17 cellular contexts compared by ENCODE assay signal in the genomic region with DNA sequence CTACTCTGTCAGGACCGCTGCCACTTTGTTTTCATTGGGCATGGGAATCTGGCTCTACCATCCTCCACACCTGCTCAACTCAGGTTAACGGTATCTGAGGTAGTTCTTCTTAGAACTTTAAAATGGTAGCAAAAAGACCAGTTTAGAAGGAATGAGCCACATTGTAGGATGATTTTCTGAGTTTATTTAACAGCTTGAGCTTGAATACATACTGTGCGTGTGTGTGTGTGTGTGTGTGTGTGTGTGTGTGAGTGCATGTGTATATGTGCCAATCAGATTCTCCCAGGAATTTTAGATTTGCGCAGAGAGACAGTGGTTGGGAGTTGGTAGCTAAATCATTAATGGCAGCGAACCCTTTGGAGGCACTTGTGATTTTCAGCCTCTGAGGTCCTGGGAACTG.
"Had no signal": no experiment of that assay in that cellular context is flagged by ENCODE, and none has a peak within 500 bp of the region (broad histone marks: within the 10 kb centered on the region; RNA-seq: fewer than 3 reads in every experiment).

No MANE protein-coding gene starts in this region.

- H3K4me3 ChIP-seq: dorsolateral prefrontal cortex, left ventricle myocardium inferior, lower lobe of right lung, right atrium auricular region, sigmoid colon, skin epidermis, testis, tibial nerve had no signal

- H3K27ac ChIP-seq: dorsolateral prefrontal cortex, left ventricle myocardium inferior, lower lobe of right lung, right atrium auricular region, sigmoid colon, skin epidermis, testis, tibial nerve had no signal

- H3K4me1 ChIP-seq: lower lobe of right lung, right atrium auricular region, testis had no signal

- H3K9me3 Mint-ChIP-seq: stimulated activated naive B cell treated with anti-CD40 and anti-IgM and Interleukin-4, amounts not matched to agents 10 μg/mL and 1 μg/mL and 100 μg/mL, for 72 hours; stimulated activated naive CD8-positive, alpha-beta T cell treated with anti-CD3 and anti-CD28 coated beads, Interleukin-15, amount 100 ng/mL, for 72 hours had no signal

- H3K27ac Mint-ChIP-seq: naive thymus-derived CD4-positive, alpha-beta T cell; stimulated activated naive CD8-positive, alpha-beta T cell treated with anti-CD3 and anti-CD28 coated beads, Interleukin-15, amount 100 ng/mL, for 72 hours had no signal

- H3K9me3 ChIP-seq: left ventricle myocardium inferior, lower lobe of right lung, right atrium auricular region, sigmoid colon, testis, tibial nerve had no signal

- DNase-seq: cortex of kidney; dorsolateral prefrontal cortex; effector memory CD4-positive, alpha-beta T cell; left ventricle myocardium inferior; lower lobe of right lung; naive thymus-derived CD4-positive, alpha-beta T cell; posterior cingulate gyrus; sigmoid colon; stimulated activated CD4-positive, alpha-beta T cell treated with anti-CD3 and anti-CD28 coated beads, Interleukin-2, amount 100 ng/mL, for 24 hours; stimulated activated CD4-positive, alpha-beta T cell treated with anti-CD3 and anti-CD28 coated beads, Interleukin-4, amount 100 ng/mL, for 4 hours; stimulated activated naive B cell treated with anti-CD40 and anti-IgM and Interleukin-4, amounts not matched to agents 10 μg/mL and 1 μg/mL and 100 μg/mL, for 72 hours; stimulated activated naive CD8-positive, alpha-beta T cell treated with anti-CD3 and anti-CD28 coated beads, Interleukin-15, amount 100 ng/mL, for 72 hours; testis had no signal

- H3K4me3 Mint-ChIP-seq: naive thymus-derived CD4-positive, alpha-beta T cell; neural crest cell; stimulated activated naive B cell treated with anti-CD40 and anti-IgM and Interleukin-4, amounts not matched to agents 10 μg/mL and 1 μg/mL and 100 μg/mL, for 72 hours; stimulated activated naive CD8-positive, alpha-beta T cell treated with anti-CD3 and anti-CD28 coated beads, Interleukin-15, amount 100 ng/mL, for 72 hours had no signal

- H3K36me3 Mint-ChIP-seq: naive thymus-derived CD4-positive, alpha-beta T cell; stimulated activated naive B cell treated with anti-CD40 and anti-IgM and Interleukin-4, amounts not matched to agents 10 μg/mL and 1 μg/mL and 100 μg/mL, for 72 hours had no signal

- H3K36me3 ChIP-seq: left ventricle myocardium inferior, lower lobe of right lung, right atrium auricular region, sigmoid colon, tibial nerve had no signal

- H3K27me3 ChIP-seq: dorsolateral prefrontal cortex, right atrium auricular region, sigmoid colon, testis, tibial nerve had no signal

- ATAC-seq: naive thymus-derived CD4-positive, alpha-beta T cell had no signal
